ENCODE assay signal across 1 cellular context in the genomic region with DNA sequence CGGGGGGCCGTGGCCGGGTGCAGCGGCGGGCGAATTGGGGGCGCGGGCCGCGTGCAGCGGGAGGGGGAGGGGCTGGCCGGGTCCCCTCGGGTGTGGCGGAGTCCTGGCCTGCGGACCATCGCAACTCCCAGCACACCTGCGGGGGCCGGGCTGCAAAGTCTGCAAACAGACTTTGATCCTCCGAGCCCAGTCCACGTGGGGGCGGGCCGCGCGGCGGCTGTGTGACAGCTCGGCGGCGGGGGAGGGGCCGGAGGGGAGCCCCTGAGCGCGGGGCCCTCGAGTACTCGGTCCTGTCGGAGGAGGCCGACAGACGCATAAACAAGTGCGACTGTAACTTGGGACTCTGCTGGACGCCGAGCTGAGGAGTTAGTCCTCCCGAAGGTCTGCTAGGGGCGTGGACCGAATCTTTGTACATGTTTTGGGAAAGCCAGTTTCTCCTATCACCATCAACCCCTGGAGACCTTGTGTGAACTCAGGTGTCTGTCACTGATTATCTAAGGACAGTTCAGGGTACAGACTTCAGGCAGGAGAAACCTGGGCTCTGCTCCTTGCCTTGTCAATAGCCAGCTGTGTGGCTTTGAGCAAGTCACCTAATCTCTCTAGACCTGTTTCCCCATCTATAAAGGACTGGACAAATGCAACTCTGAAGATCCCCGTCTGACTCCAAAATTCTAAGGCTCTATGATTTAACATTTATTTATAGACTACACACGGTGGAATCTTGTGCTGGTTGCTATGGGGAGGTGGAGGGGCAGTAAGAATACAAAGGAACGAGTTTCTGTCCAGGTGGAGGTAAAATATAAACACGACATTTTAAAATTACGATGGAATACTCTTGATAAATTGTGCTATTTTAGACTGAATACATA.
TF ChIP-seq lines count a peak whose summit lies in the region.

No MANE protein-coding gene starts in this region.

TF ChIP-seq in K562, 482 proteins besides CTCF, POLR2A, EP300 and RAD21 (continued from another document and continues in another):
- TF ChIP-seq CUX1 (CRISPR knock-in tag; IDR thresholded peaks at IDR 0.05) (no peak), RBM25 (IDR thresholded peaks at IDR 0.05; ENCODE audit: low read depth, low read length, severe bottlenecking) (no peak), POLR2H (tag; IDR thresholded peaks at IDR 0.05; ENCODE audit: low read depth) (no peak; the same call in 1 of the 2 replicates), FOXK1 (CRISPR knock-in tag; IDR thresholded peaks at IDR 0.05; ENCODE audit: borderline replicate concordance) (no peak), CBX3 (IDR thresholded peaks at IDR 0.05; ENCODE audit: borderline replicate concordance in 1 of 2, low read length in 2 of 2) (no peak), ZNF41 (CRISPR knock-in tag; conservative IDR thresholded peaks at IDR 0.05) (no peak), ZNF184 (CRISPR knock-in tag; IDR thresholded peaks at IDR 0.05) (no peak), NCOA2 (IDR thresholded peaks at IDR 0.05; ENCODE audit: partially characterized antibody in 2 of 2) (no peak), ESRRB (CRISPR knock-in tag; IDR thresholded peaks at IDR 0.05; ENCODE audit: borderline replicate concordance) (no peak), RERE (CRISPR knock-in tag; IDR thresholded peaks at IDR 0.05; ENCODE audit: borderline replicate concordance) (no peak), PRDM10 (IDR thresholded peaks at IDR 0.05; ENCODE audit: partially characterized antibody) (no peak), WHSC1 (IDR thresholded peaks at IDR 0.05; ENCODE audit: low read length) (no peak), ZSCAN32 (CRISPR knock-in tag; IDR thresholded peaks at IDR 0.05) (no peak), TCF7L2 (IDR thresholded peaks at IDR 0.05; ENCODE audit: low read depth, low read length) (peak; percentile 59; the same call in 1 of the 2 replicates), NR3C1 (CRISPR knock-in tag; IDR thresholded peaks at IDR 0.05) (no peak), MTA1 (IDR thresholded peaks at IDR 0.05; ENCODE audit: borderline replicate concordance) (peak; percentile 90), PHF20 (IDR thresholded peaks at IDR 0.05; ENCODE audit: partially characterized antibody) (peak; percentile 57), ELK1 (CRISPR knock-in tag; IDR thresholded peaks at IDR 0.05) (no peak), ETS1 (conservative IDR thresholded peaks at IDR 0.05; ENCODE audit: control insufficient read depth, low read depth, low read length) (peak; percentile 87), EHMT2 (IDR thresholded peaks at IDR 0.05) (no peak), U2AF1 (optimal IDR thresholded peaks at IDR 0.05; ENCODE audit: low read depth, low read length) (no peak), MAZ (CRISPR knock-in tag; conservative IDR thresholded peaks at IDR 0.05 in 1 of 2, IDR thresholded peaks at IDR 0.05 in 1 of 2) (peak in 1 of 2 experiments; percentile 64; a peak in 2 of 4 replicates), MEIS2 (IDR thresholded peaks at IDR 0.05; ENCODE audit: partially characterized antibody) (peak; percentile 31), TRIM24 (IDR thresholded peaks at IDR 0.05) (peak in 1 of 2 experiments; percentile 39; a peak in 1 of 4 replicates)
- TF ChIP-seq, protein P1, sequence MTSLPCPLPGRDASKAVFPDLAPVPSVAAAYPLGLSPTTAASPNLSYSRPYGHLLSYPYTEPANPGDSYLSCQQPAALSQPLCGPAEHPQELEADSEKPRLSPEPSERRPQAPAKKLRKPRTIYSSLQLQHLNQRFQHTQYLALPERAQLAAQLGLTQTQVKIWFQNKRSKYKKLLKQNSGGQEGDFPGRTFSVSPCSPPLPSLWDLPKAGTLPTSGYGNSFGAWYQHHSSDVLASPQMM (CRISPR knock-in tag; IDR thresholded peaks at IDR 0.05): no peak
- TF ChIP-seq, protein P2, sequence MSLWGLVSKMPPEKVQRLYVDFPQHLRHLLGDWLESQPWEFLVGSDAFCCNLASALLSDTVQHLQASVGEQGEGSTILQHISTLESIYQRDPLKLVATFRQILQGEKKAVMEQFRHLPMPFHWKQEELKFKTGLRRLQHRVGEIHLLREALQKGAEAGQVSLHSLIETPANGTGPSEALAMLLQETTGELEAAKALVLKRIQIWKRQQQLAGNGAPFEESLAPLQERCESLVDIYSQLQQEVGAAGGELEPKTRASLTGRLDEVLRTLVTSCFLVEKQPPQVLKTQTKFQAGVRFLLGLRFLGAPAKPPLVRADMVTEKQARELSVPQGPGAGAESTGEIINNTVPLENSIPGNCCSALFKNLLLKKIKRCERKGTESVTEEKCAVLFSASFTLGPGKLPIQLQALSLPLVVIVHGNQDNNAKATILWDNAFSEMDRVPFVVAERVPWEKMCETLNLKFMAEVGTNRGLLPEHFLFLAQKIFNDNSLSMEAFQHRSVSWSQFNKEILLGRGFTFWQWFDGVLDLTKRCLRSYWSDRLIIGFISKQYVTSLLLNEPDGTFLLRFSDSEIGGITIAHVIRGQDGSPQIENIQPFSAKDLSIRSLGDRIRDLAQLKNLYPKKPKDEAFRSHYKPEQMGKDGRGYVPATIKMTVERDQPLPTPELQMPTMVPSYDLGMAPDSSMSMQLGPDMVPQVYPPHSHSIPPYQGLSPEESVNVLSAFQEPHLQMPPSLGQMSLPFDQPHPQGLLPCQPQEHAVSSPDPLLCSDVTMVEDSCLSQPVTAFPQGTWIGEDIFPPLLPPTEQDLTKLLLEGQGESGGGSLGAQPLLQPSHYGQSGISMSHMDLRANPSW (CRISPR knock-in tag; IDR thresholded peaks at IDR 0.05): no peak
- TF ChIP-seq, protein P3, sequence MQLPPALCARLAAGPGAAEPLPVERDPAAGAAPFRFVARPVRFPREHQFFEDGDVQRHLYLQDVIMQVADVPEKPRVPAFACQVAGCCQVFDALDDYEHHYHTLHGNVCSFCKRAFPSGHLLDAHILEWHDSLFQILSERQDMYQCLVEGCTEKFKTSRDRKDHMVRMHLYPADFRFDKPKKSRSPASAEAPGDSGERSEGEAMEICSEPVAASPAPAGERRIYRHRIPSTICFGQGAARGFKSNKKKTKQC (CRISPR knock-in tag; IDR thresholded peaks at IDR 0.05): no peak
- TF ChIP-seq, protein P4, sequence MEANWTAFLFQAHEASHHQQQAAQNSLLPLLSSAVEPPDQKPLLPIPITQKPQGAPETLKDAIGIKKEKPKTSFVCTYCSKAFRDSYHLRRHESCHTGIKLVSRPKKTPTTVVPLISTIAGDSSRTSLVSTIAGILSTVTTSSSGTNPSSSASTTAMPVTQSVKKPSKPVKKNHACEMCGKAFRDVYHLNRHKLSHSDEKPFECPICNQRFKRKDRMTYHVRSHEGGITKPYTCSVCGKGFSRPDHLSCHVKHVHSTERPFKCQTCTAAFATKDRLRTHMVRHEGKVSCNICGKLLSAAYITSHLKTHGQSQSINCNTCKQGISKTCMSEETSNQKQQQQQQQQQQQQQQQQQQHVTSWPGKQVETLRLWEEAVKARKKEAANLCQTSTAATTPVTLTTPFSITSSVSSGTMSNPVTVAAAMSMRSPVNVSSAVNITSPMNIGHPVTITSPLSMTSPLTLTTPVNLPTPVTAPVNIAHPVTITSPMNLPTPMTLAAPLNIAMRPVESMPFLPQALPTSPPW (CRISPR knock-in tag; IDR thresholded peaks at IDR 0.05): peak; percentile 80
